Comparison of ENCODE assay signal across 14 cellular contexts in genomic region chr2:171018522-171018921, GRCh38.
DNase-seq lines count a peak whose midpoint lies in the region; ATAC-seq and TF ChIP-seq lines count a peak whose summit lies in the region.
"Had no signal": no experiment of that assay in that cellular context is flagged by ENCODE, and none has a peak within 500 bp of the region (broad histone marks: within the 10 kb centered on the region; RNA-seq: fewer than 3 reads in every experiment).

No MANE protein-coding gene starts in this region.

- H3K27ac Mint-ChIP-seq in activated CD4-positive, alpha-beta T cell treated with anti-CD3 and anti-CD28 coated beads for 36 hours, result peak overlapping the region; percentile 63
- H3K27ac Mint-ChIP-seq in activated CD4-positive, alpha-beta T cell treated with anti-CD3 and anti-CD28 coated beads, Interleukin-2, amount 10 ng/mL, durations not matched to agents 7 days and 5 days, result no peak overlapping the region
- peak overlapping the region; percentile 28 to 44 for H3K27ac Mint-ChIP-seq in effector memory CD8-positive, alpha-beta T cell

- POLR2A ChIA-PET in activated CD4-positive, alpha-beta T cell treated with anti-CD3 and anti-CD28 coated beads for 36 hours (lab: Charles Lee), result interaction anchor here (0.6 kb wide), 1 partner anchor 77 kb away, joined by 4 read pairs; no protein-coding TSS in a partner anchor
- POLR2A ChIA-PET in activated CD4-positive, alpha-beta T cell treated with anti-CD3 and anti-CD28 coated beads, Interleukin-2, amount 10 ng/mL, durations not matched to agents 7 days and 5 days (lab: Charles Lee), result interaction anchor here (0.6 kb wide), 1 partner anchor 432 kb away, joined by 3 read pairs; no protein-coding TSS in a partner anchor

- H3K36me3 Mint-ChIP-seq in activated CD4-positive, alpha-beta T cell treated with anti-CD3 and anti-CD28 coated beads for 36 hours (ENCODE audit: low read depth), result peaks cover 33% of the 10 kb centered on the region
- peaks cover 35% of the 10 kb centered on the region for H3K36me3 Mint-ChIP-seq in activated CD4-positive, alpha-beta T cell treated with anti-CD3 and anti-CD28 coated beads, Interleukin-2, amount 10 ng/mL, durations not matched to agents 7 days and 5 days (ENCODE audit: low read depth)
- H3K36me3 Mint-ChIP-seq in effector memory CD8-positive, alpha-beta T cell (ENCODE audit: insufficient read depth), result peaks cover 28% of the 10 kb centered on the region

- intact Hi-C loops in activated CD4-positive, alpha-beta T cell treated with anti-CD3 and anti-CD28 coated beads for 36 hours (cut with DNase I, micrococcal nuclease), result loop anchor here (1.0 to 2.0 kb wide), 5 partner anchors 14 to 301 kb away; no protein-coding TSS in a partner anchor
- intact Hi-C loops in mucosa of descending colon (cut with DNase I, micrococcal nuclease), result no loop called here

- H3K9me3 Mint-ChIP-seq in activated CD4-positive, alpha-beta T cell treated with anti-CD3 and anti-CD28 coated beads for 36 hours (ENCODE audit: low read depth), result no peaks in the 10 kb centered on the region
- H3K9me3 Mint-ChIP-seq in activated CD4-positive, alpha-beta T cell treated with anti-CD3 and anti-CD28 coated beads, Interleukin-2, amount 10 ng/mL, durations not matched to agents 7 days and 5 days, result no peaks in the 10 kb centered on the region
- no peaks in the 10 kb centered on the region for H3K9me3 Mint-ChIP-seq in effector memory CD8-positive, alpha-beta T cell

- H3K4me3 Mint-ChIP-seq in activated CD4-positive, alpha-beta T cell treated with anti-CD3 and anti-CD28 coated beads for 36 hours, result peak overlapping the region; percentile 4
- H3K4me3 Mint-ChIP-seq in activated CD4-positive, alpha-beta T cell treated with anti-CD3 and anti-CD28 coated beads, Interleukin-2, amount 10 ng/mL, durations not matched to agents 7 days and 5 days, result no peak overlapping the region
- H3K4me3 Mint-ChIP-seq in effector memory CD8-positive, alpha-beta T cell, result no peak overlapping the region

- no peaks in the 10 kb centered on the region for H3K9me3 ChIP-seq in mucosa of descending colon
- H3K9me3 ChIP-seq: heart left ventricle, suprapubic skin had no signal

- H3K4me1 ChIP-seq in mucosa of descending colon (ENCODE audit: low read depth), result no peaks in the 10 kb centered on the region
- H3K4me1 ChIP-seq: heart left ventricle, parathyroid adenoma, suprapubic skin had no signal

- CTCF ChIA-PET in activated CD4-positive, alpha-beta T cell treated with anti-CD3 and anti-CD28 coated beads for 36 hours (lab: Charles Lee), result interaction anchor here (0.8 kb wide), 2 partner anchors 11 to 14 kb away, joined by 3 to 4 read pairs; no protein-coding TSS in a partner anchor
- CTCF ChIA-PET in activated CD4-positive, alpha-beta T cell treated with anti-CD3 and anti-CD28 coated beads, Interleukin-2, amount 10 ng/mL, durations not matched to agents 7 days and 5 days (lab: Charles Lee), result interaction anchor here (1.0 kb wide), 1 partner anchor 34 kb away, joined by 3 read pairs; no protein-coding TSS in a partner anchor

- H3K27me3 Mint-ChIP-seq in activated CD4-positive, alpha-beta T cell treated with anti-CD3 and anti-CD28 coated beads for 36 hours, result no peaks in the 10 kb centered on the region
- no peaks in the 10 kb centered on the region for H3K27me3 Mint-ChIP-seq in activated CD4-positive, alpha-beta T cell treated with anti-CD3 and anti-CD28 coated beads, Interleukin-2, amount 10 ng/mL, durations not matched to agents 7 days and 5 days
- no peaks in the 10 kb centered on the region for H3K27me3 Mint-ChIP-seq in effector memory CD8-positive, alpha-beta T cell

- peaks cover 43% of the 10 kb centered on the region for H3K4me1 Mint-ChIP-seq in activated CD4-positive, alpha-beta T cell treated with anti-CD3 and anti-CD28 coated beads for 36 hours
- peaks cover 18% of the 10 kb centered on the region for H3K4me1 Mint-ChIP-seq in activated CD4-positive, alpha-beta T cell treated with anti-CD3 and anti-CD28 coated beads, Interleukin-2, amount 10 ng/mL, durations not matched to agents 7 days and 5 days
- peaks cover 0 to 9% of the 10 kb centered on the region in 2 donors for H3K4me1 Mint-ChIP-seq in effector memory CD8-positive, alpha-beta T cell (ENCODE audit: low read depth in 2 of 2)

- no peak for TF ChIP-seq CTCF in mucosa of descending colon (IDR thresholded peaks at IDR 0.05)

- ATAC-seq in activated CD4-positive, alpha-beta T cell treated with anti-CD3 and anti-CD28 coated beads for 36 hours, result peak; percentile 97
- ATAC-seq in GM19468 (IDR thresholded peaks at IDR 0.05; ENCODE audit: extremely low read depth, unreplicated experiment), result peak; percentile 58
- peak; percentile 89 for ATAC-seq in HG03045 (IDR thresholded peaks at IDR 0.05; ENCODE audit: unreplicated experiment)
- no peak for ATAC-seq in effector memory CD8-positive, alpha-beta T cell (replicated peaks)
- ATAC-seq in mucosa of descending colon, result no peak
- ATAC-seq: heart left ventricle, left ventricle myocardium superior had no signal

- H3K36me3 ChIP-seq in mucosa of descending colon (ENCODE audit: low read depth), result no peaks in the 10 kb centered on the region

- DNase-seq in activated CD4-positive, alpha-beta T cell treated with anti-CD3 and anti-CD28 coated beads for 36 hours, result no peak
- DNase-seq in activated CD4-positive, alpha-beta T cell treated with anti-CD3 and anti-CD28 coated beads, Interleukin-2, amount 10 ng/mL, durations not matched to agents 7 days and 5 days, result no peak
- DNase-seq in effector memory CD8-positive, alpha-beta T cell, result no peak
- DNase-seq in DMS 273 treated with DMSO at 0.1 percent for 48 hours (lab: John Stamatoyannopoulos, UW), result no peak
- no peak for DNase-seq in Kasumi-1 (lab: John Stamatoyannopoulos, UW)
- DNase-seq in mucosa of descending colon, result no peak
- DNase-seq: DND-41, heart left ventricle, left ventricle myocardium superior, NCI-H2227 treated with DMSO at 0.1 percent for 48 hours had no signal

- H3K4me3 ChIP-seq in mucosa of descending colon, result no peak overlapping the region
- H3K4me3 ChIP-seq: heart left ventricle, suprapubic skin had no signal

Comparison
In these comparisons a context has a peak if more than half of its experiments do, and no peak if none do; other contexts are left out.
1. ATAC-seq: peak in activated CD4-positive, alpha-beta T cell treated with anti-CD3 and anti-CD28 coated beads for 36 hours (single experiment), GM19468 (single experiment) and HG03045 (single experiment); none in effector memory CD8-positive, alpha-beta T cell (single experiment) and mucosa of descending colon (single experiment).
2. intact Hi-C loops: an anchor here in activated CD4-positive, alpha-beta T cell treated with anti-CD3 and anti-CD28 coated beads for 36 hours (1.0 to 2.0 kb wide); none called in mucosa of descending colon.